Comparison of ENCODE assay signal across 14 cellular contexts in genomic region chr5:42366051-42366450, GRCh38.
"Had no signal": no experiment of that assay in that cellular context is flagged by ENCODE, and none has a peak within 500 bp of the region (broad histone marks: within the 10 kb centered on the region; RNA-seq: fewer than 3 reads in every experiment).

No MANE protein-coding gene starts in this region.

- H3K9me3 ChIP-seq: esophagus muscularis mucosa, thyroid gland had no signal

- H3K27me3 ChIP-seq: dorsolateral prefrontal cortex, esophagus muscularis mucosa, neural progenitor cell, thyroid gland had no signal

- H3K9ac ChIP-seq: neural progenitor cell, parathyroid adenoma had no signal

- H3K36me3 ChIP-seq: esophagus muscularis mucosa, neural progenitor cell, thyroid gland had no signal

- H3K4me3 ChIP-seq: dorsolateral prefrontal cortex, esophagus muscularis mucosa, neural progenitor cell, thyroid gland had no signal

- H3K27ac Mint-ChIP-seq: activated naive CD8-positive, alpha-beta T cell; activated T-cell treated with anti-CD3 and anti-CD28 coated beads, Interleukin-2, amount 50 U/mL, for 24 hours; neural progenitor cell had no signal

- H3K4me1 ChIP-seq: esophagus muscularis mucosa, parathyroid adenoma, thyroid gland had no signal

- H3K9me3 Mint-ChIP-seq: activated T-cell treated with anti-CD3 and anti-CD28 coated beads, Interleukin-2, amount 50 U/mL, for 24 hours; neural progenitor cell had no signal

- H3K4me3 Mint-ChIP-seq: activated naive CD8-positive, alpha-beta T cell; activated T-cell treated with anti-CD3 and anti-CD28 coated beads, Interleukin-2, amount 50 U/mL, for 24 hours; neural progenitor cell had no signal

- H3K36me3 Mint-ChIP-seq: activated naive CD8-positive, alpha-beta T cell; neural progenitor cell had no signal

- DNase-seq: activated CD4-positive, alpha-beta T cell treated with anti-CD3 and anti-CD28 coated beads, Interleukin-2, amount 50 U/mL, for 4 hours; activated effector memory CD4-positive, alpha-beta T cell treated with Interleukin-2 at 50 U/mL for 16 hours; activated T-cell treated with anti-CD3 and anti-CD28 coated beads, Interleukin-2, amount 50 U/mL, for 24 hours; amygdala; dorsolateral prefrontal cortex; hypothalamus; kidney glomerular epithelial cell; retina; small intestine; thyroid gland had no signal

- H3K27ac ChIP-seq: dorsolateral prefrontal cortex, esophagus muscularis mucosa, neural progenitor cell, parathyroid adenoma, thyroid gland had no signal

- H3K27me3 Mint-ChIP-seq: activated naive CD8-positive, alpha-beta T cell; activated T-cell treated with anti-CD3 and anti-CD28 coated beads, Interleukin-2, amount 50 U/mL, for 24 hours had no signal
